8 cellular contexts compared by ENCODE assay signal in the genomic region with DNA sequence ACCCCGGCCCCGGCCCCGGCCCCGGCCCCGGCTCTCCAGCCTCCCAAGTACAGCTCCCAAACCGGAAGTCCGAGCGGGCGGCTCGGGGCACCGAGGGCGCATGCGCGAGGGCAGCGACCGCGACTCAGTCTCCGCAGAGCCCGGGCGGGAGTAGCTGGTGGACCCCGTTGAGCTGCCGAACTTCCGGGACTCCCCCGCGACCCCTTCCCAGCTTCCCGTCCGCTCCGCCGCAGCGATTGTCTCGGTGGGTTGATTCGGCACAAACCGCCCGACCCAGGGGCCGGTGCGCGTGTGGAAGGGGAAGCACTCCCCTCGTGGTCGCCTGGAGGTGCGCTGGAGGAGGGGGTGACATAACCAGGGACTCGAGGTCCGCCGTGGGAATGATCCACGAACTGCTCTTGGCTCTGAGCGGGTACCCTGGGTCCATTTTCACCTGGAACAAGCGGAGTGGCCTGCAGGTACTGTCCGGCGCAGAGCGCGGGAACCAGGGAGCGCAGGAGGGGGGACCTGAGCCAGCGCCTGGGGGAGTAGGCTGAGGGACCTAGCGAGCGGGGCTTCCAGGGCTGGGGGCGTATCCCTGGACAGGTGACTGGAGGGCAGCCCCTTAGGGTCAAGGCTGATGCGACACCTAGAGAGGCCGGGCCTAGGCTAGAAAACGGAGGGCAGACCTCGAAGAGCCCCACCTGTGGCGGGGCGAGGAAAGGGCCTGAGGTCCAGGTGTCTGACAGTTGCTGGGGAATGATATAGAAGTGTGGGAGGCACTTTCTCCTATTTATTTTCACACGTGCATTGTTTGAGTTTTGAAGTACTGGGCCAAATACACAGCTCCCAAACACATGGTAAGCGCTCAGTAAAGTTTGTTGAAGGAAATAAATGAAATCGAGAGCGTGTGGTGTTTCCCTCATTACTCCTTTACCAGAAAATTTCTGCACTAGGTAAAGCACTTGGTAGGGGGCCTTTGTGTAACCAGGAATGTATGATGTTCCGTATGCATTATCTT. TPM values are rescaled to one million over a fixed set of nuclear protein-coding genes. Genes with fewer than 3 reads are reported as not detected.
A peak's percentile ranks its signal among the peaks of the same experiment; 100 is the strongest.
DNase-seq lines count a peak whose midpoint lies in the region; ATAC-seq and TF ChIP-seq lines count a peak whose summit lies in the region.

A gene with protein sequence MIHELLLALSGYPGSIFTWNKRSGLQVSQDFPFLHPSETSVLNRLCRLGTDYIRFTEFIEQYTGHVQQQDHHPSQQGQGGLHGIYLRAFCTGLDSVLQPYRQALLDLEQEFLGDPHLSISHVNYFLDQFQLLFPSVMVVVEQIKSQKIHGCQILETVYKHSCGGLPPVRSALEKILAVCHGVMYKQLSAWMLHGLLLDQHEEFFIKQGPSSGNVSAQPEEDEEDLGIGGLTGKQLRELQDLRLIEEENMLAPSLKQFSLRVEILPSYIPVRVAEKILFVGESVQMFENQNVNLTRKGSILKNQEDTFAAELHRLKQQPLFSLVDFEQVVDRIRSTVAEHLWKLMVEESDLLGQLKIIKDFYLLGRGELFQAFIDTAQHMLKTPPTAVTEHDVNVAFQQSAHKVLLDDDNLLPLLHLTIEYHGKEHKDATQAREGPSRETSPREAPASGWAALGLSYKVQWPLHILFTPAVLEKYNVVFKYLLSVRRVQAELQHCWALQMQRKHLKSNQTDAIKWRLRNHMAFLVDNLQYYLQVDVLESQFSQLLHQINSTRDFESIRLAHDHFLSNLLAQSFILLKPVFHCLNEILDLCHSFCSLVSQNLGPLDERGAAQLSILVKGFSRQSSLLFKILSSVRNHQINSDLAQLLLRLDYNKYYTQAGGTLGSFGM (plus strand): TSS at position 127 of the 1,000 bp plus-strand sequence. CDS start 254 bp downstream, at position 381.
Gene ZSCAN29 (minus strand): TSS at position 69 of the 1,000 bp plus-strand sequence. CDS start 1,130 bp downstream, outside the sequence.

- H3K27me3 Mint-ChIP-seq in activated T-helper 17 cell treated with anti-CD3 and anti-CD28 coated beads, Interleukin-2, amount 50 U/mL, for 72 hours, result no peaks in the 10 kb centered on the region
- no peaks in the 10 kb centered on the region for H3K27me3 Mint-ChIP-seq in nephron (ENCODE audit: low read depth)
- H3K27me3 Mint-ChIP-seq in stimulated activated naive CD8-positive, alpha-beta T cell treated with anti-CD3 and anti-CD28 coated beads, Interleukin-15, Interleukin-2, amounts not matched to agents 100 ng/mL and 50 ng/mL, for 24 hours, result no peaks in the 10 kb centered on the region

- H3K4me3 ChIP-seq in fibroblast of the aortic adventitia (ENCODE audit: low read depth, low read length), result peak within 1 kb of the TSS; percentile 91

- peaks cover 41% of the 10 kb centered on the region for H3K4me1 Mint-ChIP-seq in activated T-helper 17 cell treated with anti-CD3 and anti-CD28 coated beads, Interleukin-2, amount 50 U/mL, for 72 hours
- H3K4me1 Mint-ChIP-seq in nephron, result peaks cover 28% of the 10 kb centered on the region
- H3K4me1 Mint-ChIP-seq in stimulated activated naive CD8-positive, alpha-beta T cell treated with anti-CD3 and anti-CD28 coated beads, Interleukin-15, Interleukin-2, amounts not matched to agents 100 ng/mL and 50 ng/mL, for 24 hours (ENCODE audit: low read depth), result peaks cover 50% of the 10 kb centered on the region

- peak within 1 kb of the TSS; percentile 89 for H3K27ac Mint-ChIP-seq in activated T-helper 17 cell treated with anti-CD3 and anti-CD28 coated beads, Interleukin-2, amount 50 U/mL, for 72 hours
- H3K27ac Mint-ChIP-seq in nephron, result peak within 1 kb of the TSS; percentile 82 to 94 (median 86)
- H3K27ac Mint-ChIP-seq in stimulated activated naive CD8-positive, alpha-beta T cell treated with anti-CD3 and anti-CD28 coated beads, Interleukin-15, Interleukin-2, amounts not matched to agents 100 ng/mL and 50 ng/mL, for 24 hours, result peak within 1 kb of the TSS; percentile 88

- TF ChIP-seq CTCF in fibroblast of the aortic adventitia (IDR thresholded peaks at IDR 0.05; ENCODE audit: insufficient read depth, low read length) (peak; percentile 43), nephron (IDR thresholded peaks at IDR 0.05; ENCODE audit: unreplicated experiment in 3 of 3) (peak; percentile 29 to 34 (median 31))

- H3K4me3 Mint-ChIP-seq in activated T-helper 17 cell treated with anti-CD3 and anti-CD28 coated beads, Interleukin-2, amount 50 U/mL, for 72 hours, result peak within 1 kb of the TSS; percentile 86
- peak within 1 kb of the TSS; percentile 93 to 98 (median 95) for H3K4me3 Mint-ChIP-seq in nephron
- peak within 1 kb of the TSS; percentile 92 for H3K4me3 Mint-ChIP-seq in stimulated activated naive CD8-positive, alpha-beta T cell treated with anti-CD3 and anti-CD28 coated beads, Interleukin-15, Interleukin-2, amounts not matched to agents 100 ng/mL and 50 ng/mL, for 24 hours

- peak; percentile 78 for ATAC-seq in GM21528 (IDR thresholded peaks at IDR 0.05; ENCODE audit: low FRiP score, unreplicated experiment)
- ATAC-seq in activated T-helper 17 cell treated with anti-CD3 and anti-CD28 coated beads, Interleukin-2, amount 50 U/mL, for 72 hours (replicated peaks), result peak; percentile 94

- H3K9me3 Mint-ChIP-seq in activated T-helper 17 cell treated with anti-CD3 and anti-CD28 coated beads, Interleukin-2, amount 50 U/mL, for 72 hours, result peaks cover 8% of the 10 kb centered on the region
- H3K9me3 Mint-ChIP-seq in nephron, result peaks cover 19% of the 10 kb centered on the region
- H3K9me3 Mint-ChIP-seq in stimulated activated naive CD8-positive, alpha-beta T cell treated with anti-CD3 and anti-CD28 coated beads, Interleukin-15, Interleukin-2, amounts not matched to agents 100 ng/mL and 50 ng/mL, for 24 hours, result peaks cover 24% of the 10 kb centered on the region

- H3K36me3 Mint-ChIP-seq in activated T-helper 17 cell treated with anti-CD3 and anti-CD28 coated beads, Interleukin-2, amount 50 U/mL, for 72 hours (ENCODE audit: low read depth), result peaks cover 41% of the 10 kb centered on the region
- H3K36me3 Mint-ChIP-seq in nephron (ENCODE audit: low read depth), result peaks cover 44% of the 10 kb centered on the region
- H3K36me3 Mint-ChIP-seq in stimulated activated naive CD8-positive, alpha-beta T cell treated with anti-CD3 and anti-CD28 coated beads, Interleukin-15, Interleukin-2, amounts not matched to agents 100 ng/mL and 50 ng/mL, for 24 hours (ENCODE audit: low read depth), result peaks cover 44% of the 10 kb centered on the region

- DNase-seq in DMS153 (lab: John Stamatoyannopoulos, UW), result peak; percentile 53
- DNase-seq in KG1 (lab: John Stamatoyannopoulos, UW), result peak; percentile 42
- peak; percentile 78 for DNase-seq in RPMI7951 (ENCODE audit: low read depth)
- peak; percentile 71 for DNase-seq in fibroblast of the aortic adventitia (ENCODE audit: low read depth)

RNA-seq across cellular contexts. Expression of the first gene that starts in this region (rescaled TPM):
- 16.9 and 17.6 TPM in 2 replicates for total RNA-seq in RPMI7951 (2014; rRNA removed; shearing (Covaris generic))
- 10 to 100 TPM; 32.3 to 41.3 TPM for total RNA-seq in activated T-helper 17 cell treated with anti-CD3 and anti-CD28 coated beads, Interleukin-2, amount 50 U/mL, for 72 hours
- 7.1 and 10.7 TPM in 2 replicates for total RNA-seq in fibroblast of the aortic adventitia (ENCODE audit: low replicate concordance)

RNA-seq across cellular contexts. Expression of gene ZSCAN29, which starts in this region (rescaled TPM):
- 12.7 and 13.4 TPM in 2 replicates for total RNA-seq in RPMI7951 (2014; rRNA removed; shearing (Covaris generic))
- 10 to 100 TPM; 18.6 to 20.6 TPM for total RNA-seq in activated T-helper 17 cell treated with anti-CD3 and anti-CD28 coated beads, Interleukin-2, amount 50 U/mL, for 72 hours
- total RNA-seq in fibroblast of the aortic adventitia (ENCODE audit: low replicate concordance), result 17.1 and 65.6 TPM in 2 replicates

Comparison
In these comparisons a context has a peak if more than half of its experiments do, and no peak if none do; other contexts are left out.
1. Peak in every context shown above with its lines: DNase-seq, ATAC-seq and H3K4me3 ChIP-seq.